7 cellular contexts compared by ENCODE assay signal in the genomic region with DNA sequence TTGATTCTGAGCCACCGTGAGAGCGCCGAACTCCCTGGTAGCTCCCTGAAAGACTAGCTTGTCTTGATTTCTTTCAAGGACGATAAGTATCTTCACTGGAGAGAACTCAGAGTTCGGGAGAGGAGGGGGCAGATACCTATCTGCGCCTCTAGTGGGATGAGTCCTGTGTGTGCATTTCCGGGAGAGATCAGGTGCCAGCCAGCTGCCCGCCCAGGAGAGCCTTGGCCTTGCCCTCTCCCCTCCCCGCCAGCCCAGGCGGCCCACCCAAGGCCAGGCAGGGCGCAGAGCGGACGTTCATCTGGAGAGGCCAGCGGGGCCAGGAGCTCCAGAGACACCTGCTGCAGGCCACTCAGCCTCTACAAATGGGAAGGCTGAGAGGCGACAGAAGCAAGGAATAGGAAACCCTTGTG. TPM values are rescaled to one million over a fixed set of nuclear protein-coding genes. Genes with fewer than 3 reads are reported as not detected.
DNase-seq lines count a peak whose midpoint lies in the region; ATAC-seq, FAIRE-seq and TF ChIP-seq lines count a peak whose summit lies in the region.

No MANE protein-coding gene starts in this region.

- WGBS in prostate gland: 1% methylated on average over 14 of the region's 15 CpGs

- H3K36me3 ChIP-seq in HUES48 (ENCODE audit: control insufficient read depth, insufficient read depth, low read length) (peaks cover 11% of the 10 kb centered on the region), SJSA1 (peaks cover 44% of the 10 kb centered on the region), prostate gland (no peaks in the 10 kb centered on the region)

- no peak for DNase-seq in SJSA1 (ENCODE audit: low read depth in 1 of 2, low spot score in 2 of 2)
- DNase-seq in fibroblast of villous mesenchyme (ENCODE audit: low read depth): peak; percentile 23
- peak; percentile 74 for DNase-seq in prostate gland (ENCODE audit: low spot score)
- no peak for DNase-seq in CD1c-positive myeloid dendritic cell (ENCODE audit: extremely low spot score)
- DNase-seq in D721Med (ENCODE audit: insufficient read length, low spot score): no peak

- H3K27me3 ChIP-seq in HUES48 (ENCODE audit: control insufficient read depth, insufficient read depth, low read length) (peaks cover 10% of the 10 kb centered on the region), SJSA1 (replicated peaks) (no peaks in the 10 kb centered on the region), prostate gland (replicated peaks; ENCODE audit: insufficient read depth) (no peaks in the 10 kb centered on the region)

- H3K4me1 ChIP-seq in HUES48 (ENCODE audit: control insufficient read depth, insufficient read depth, low read length): peaks cover 69% of the 10 kb centered on the region
- peaks cover 71% of the 10 kb centered on the region for H3K4me1 ChIP-seq in SJSA1 (replicated peaks)
- H3K4me1 ChIP-seq in prostate gland (replicated peaks): peaks cover 53% of the 10 kb centered on the region

- H3K4me3 ChIP-seq in HUES48 (ENCODE audit: low read depth, low read length) (peak overlapping the region; percentile 85), SJSA1 (peak overlapping the region; percentile 90), fibroblast of villous mesenchyme (ENCODE audit: low read depth, low read length) (peak overlapping the region; percentile 67), prostate gland (peak overlapping the region; percentile 98 to 99)

- peak overlapping the region; percentile 43; the same call in 1 of the 2 replicates for H3K9ac ChIP-seq in HUES48 (ENCODE audit: low read depth, low read length)

- no peak overlapping the region for H3K27ac ChIP-seq in HUES48 (ENCODE audit: low read depth, low read length)
- no peak overlapping the region for H3K27ac ChIP-seq in SJSA1
- peak overlapping the region; percentile 98 for H3K27ac ChIP-seq in prostate gland

- peak; percentile 52 for TF ChIP-seq POLR2A in prostate gland (IDR thresholded peaks at IDR 0.05)

- TF ChIP-seq CTCF in fibroblast of villous mesenchyme (IDR thresholded peaks at IDR 0.05; ENCODE audit: insufficient read depth, low read depth, low read length) (no peak), prostate gland (IDR thresholded peaks at IDR 0.05) (peak in 2 of 4 experiments; percentile 23), D721Med (IDR thresholded peaks at IDR 0.05; ENCODE audit: insufficient read depth, missing control alignments) (no peak)

- ATAC-seq in GM21360 (IDR thresholded peaks at IDR 0.05; ENCODE audit: unreplicated experiment): no peak

- no peak for FAIRE-seq in D721Med (lab: Jason Lieb, UNC)

- H3K9me3 ChIP-seq in HUES48 (ENCODE audit: control insufficient read depth, insufficient read depth, low read length) (no peaks in the 10 kb centered on the region), SJSA1 (replicated peaks) (no peaks in the 10 kb centered on the region), prostate gland (no peaks in the 10 kb centered on the region)

- intact Hi-C loops in prostate gland (cut with DNase I): loop anchor here (2.0 kb wide), 1 partner anchor 30 kb away; no protein-coding TSS in a partner anchor

RNA-seq across cellular contexts. Expression of gene CD9, which starts 1.0 kb away (rescaled TPM):
- 279 and 304 TPM in 2 replicates for total RNA-seq in SJSA1 (2014; rRNA removed; shearing (Covaris generic))
- total RNA-seq in fibroblast of villous mesenchyme (120 and 209 TPM in 2 replicates), prostate gland (100 to 1,000 TPM; 198 to 845 TPM)

Comparison
In these comparisons a context has a peak if more than half of its experiments do, and no peak if none do; other contexts are left out.
1. H3K27ac ChIP-seq: peak in prostate gland (2 of 2); none in HUES48 (single experiment) and SJSA1 (single experiment).
2. DNase-seq: peak in fibroblast of villous mesenchyme (single experiment) and prostate gland (single experiment); none in SJSA1 (0 of 2), CD1c-positive myeloid dendritic cell (single experiment) and D721Med (single experiment).
3. Peak in every context shown above with its lines, with median percentiles within 50 percentile points of each other: H3K4me3 ChIP-seq.